In the genomic region with DNA sequence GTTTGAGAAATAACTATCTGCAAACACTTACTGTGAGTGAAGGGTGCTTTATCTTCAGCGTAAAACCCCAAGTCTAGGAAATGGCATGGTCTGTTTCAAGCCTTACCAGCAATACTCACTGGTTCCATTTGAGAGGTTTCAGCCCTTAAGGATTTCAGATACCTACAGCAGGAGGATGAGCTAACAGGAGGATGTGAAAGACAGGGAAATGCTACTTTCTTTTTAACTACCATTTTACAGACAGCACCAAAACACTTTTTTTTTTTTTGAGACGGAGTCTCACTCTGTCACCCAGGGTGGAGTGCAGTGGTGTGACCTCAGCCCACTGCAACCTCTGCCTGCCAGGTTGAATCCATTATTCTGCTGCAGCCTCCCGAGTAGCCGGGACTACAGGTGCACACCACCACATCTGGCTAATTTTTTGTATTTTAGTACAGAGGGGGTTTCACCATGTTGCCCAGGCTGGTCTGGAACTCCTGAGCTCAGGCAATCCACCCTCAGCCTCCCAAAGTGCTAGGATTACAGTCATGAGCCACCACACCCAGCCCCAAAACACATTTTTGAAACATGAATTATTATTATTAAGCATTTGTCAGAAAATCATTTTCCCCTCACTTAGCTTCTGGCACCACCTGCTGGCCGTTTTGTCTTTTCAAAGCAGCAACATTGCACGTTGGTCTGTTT, we compare ENCODE assay signal across 8 cellular contexts. TPM values are rescaled to one million over a fixed set of nuclear protein-coding genes. Genes with fewer than 3 reads are reported as not detected.
DNase-seq lines count a peak whose midpoint lies in the region; ATAC-seq, FAIRE-seq and TF ChIP-seq lines count a peak whose summit lies in the region.

No MANE protein-coding gene starts in this region.

- peak overlapping the region; percentile 58 for H3K27ac Mint-ChIP-seq in type B pancreatic cell

- H3K4me1 ChIP-seq in BLaER1 = peaks cover 69% of the 10 kb centered on the region
- peaks cover 18% of the 10 kb centered on the region for H3K4me1 ChIP-seq in HAP-1
- peaks cover 17% of the 10 kb centered on the region for H3K4me1 ChIP-seq in PC-9 (replicated peaks; ENCODE audit: insufficient read depth)
- peaks cover 3 to 11% (median 6%) of the 10 kb centered on the region in 3 donors for H3K4me1 ChIP-seq in pancreas

- peaks cover 14% of the 10 kb centered on the region for H3F3A ChIP-seq in PC-9 (ENCODE audit: insufficient read depth, low read depth)

- H3K4me3 ChIP-seq in BLaER1 = peak overlapping the region; percentile 47
- no peak overlapping the region for H3K4me3 ChIP-seq in HAP-1
- H3K4me3 ChIP-seq in PC-9 = no peak overlapping the region
- H3K4me3 ChIP-seq in pancreas = no peak overlapping the region

- intact Hi-C loops in PC-9 (cut with micrococcal nuclease; ENCODE audit: unreplicated experiment) = loop anchor here (1.0 to 10.0 kb wide), 3 partner anchors 194 to 463 kb away; partner anchors contain the start of gene CCDC62
- intact Hi-C loops in pancreas (cut with DNase I) = loop anchor here in 2 of 3 donors (5.0 to 10.0 kb wide), 5 partner anchors 195 to 373 kb away; partner anchors contain the start of genes ARL6IP4 (in 1 of the 2) and OGFOD2 (in 1 of the 2)

- peaks cover 14% of the 10 kb centered on the region for H3K36me3 Mint-ChIP-seq in type B pancreatic cell

- no peaks in the 10 kb centered on the region for H3K9me2 ChIP-seq in PC-9 (ENCODE audit: insufficient read depth)

- in situ Hi-C loops in HAP-1 (cut with MboI; ENCODE audit: low sequenced_read_pairs) = no loop called here

- peak overlapping the region; percentile 34 for H3K9ac ChIP-seq in BLaER1

- peak in 2 of 4 donors; percentile 22 to 25 for ATAC-seq in pancreas
- ATAC-seq in HG03025 (IDR thresholded peaks at IDR 0.05; ENCODE audit: low FRiP score, unreplicated experiment) = no peak

- H4K20me1 ChIP-seq in BLaER1 = peaks cover 87% of the 10 kb centered on the region
- H4K20me1 ChIP-seq in PC-9 (ENCODE audit: insufficient read depth) = no peaks in the 10 kb centered on the region; the same call in 1 of the 2 replicates

- WGBS in pancreas, 2 donors = 54 to 60% methylated on average over 6 of the region's 6 CpGs

- H3K9me3 ChIP-seq in BLaER1 (no peaks in the 10 kb centered on the region), HAP-1 (peaks cover 2% of the 10 kb centered on the region; the same call in 1 of the 2 replicates), PC-9 (ENCODE audit: insufficient read depth, low read depth) (no peaks in the 10 kb centered on the region), pancreas (no peaks in the 10 kb centered on the region)

- H3K27me3 ChIP-seq in BLaER1 (no peaks in the 10 kb centered on the region), HAP-1 (ENCODE audit: low read depth) (no peaks in the 10 kb centered on the region), PC-9 (ENCODE audit: insufficient read depth, low read depth) (no peaks in the 10 kb centered on the region), pancreas (no peaks in the 10 kb centered on the region)

- peak; percentile 30 to 68 for DNase-seq in HAP-1 (ENCODE audit: low spot score in 2 of 2)
- DNase-seq in PC-9 = peak; percentile 48 to 59
- DNase-seq in activated T-helper 1 cell treated with Interleukin-2 at 50 U/mL for 16 hours (ENCODE audit: low read depth) = peak; percentile 42
- peak; percentile 56 for DNase-seq in fibroblast of the conjunctiva (ENCODE audit: low read depth)
- DNase-seq in pancreas = peak in 5 of 6 donors; percentile 35 to 79 (median 57)
- no peak for DNase-seq in type B pancreatic cell (ENCODE audit: extremely low spot score, unreplicated experiment)

- peaks cover 27% of the 10 kb centered on the region for H3K4me1 Mint-ChIP-seq in type B pancreatic cell (ENCODE audit: unreplicated experiment)

- CTCF ChIA-PET in PC-9 (lab: Charles Lee) = interaction anchor here (0.6 to 1.7 kb wide), 15 partner anchors 13 to 600 kb away, joined by 3 to 15 read pairs (median 4); partner anchors contain the start of gene OGFOD2

- no TSS peak for BruUV-seq in PC-9 (replicated peaks; lab: Mats Ljungman, UMichigan)

- H3K4me2 ChIP-seq in BLaER1 (peak overlapping the region; percentile 87), PC-9 (no peak overlapping the region; the same call in 1 of the 2 replicates)

- H3K79me2 ChIP-seq in PC-9 (ENCODE audit: low read depth) = peaks cover 38% of the 10 kb centered on the region

- H3K27ac ChIP-seq in BLaER1 (peak overlapping the region; percentile 66), PC-9 (no peak overlapping the region), pancreas (no peak overlapping the region)

- no peak for FAIRE-seq in pancreas (lab: Jason Lieb, UNC)

- POLR2A ChIA-PET in PC-9 (lab: Charles Lee; ENCODE audit: unreplicated experiment) = interaction anchor here (0.6 to 1.0 kb wide), 2 partner anchors 13 to 268 kb away, joined by 4 to 6 read pairs; no protein-coding TSS in a partner anchor

- H3K9me3 Mint-ChIP-seq in type B pancreatic cell = no peaks in the 10 kb centered on the region

- H2AFZ ChIP-seq in PC-9 = no peak overlapping the region

- H3K27me3 Mint-ChIP-seq in type B pancreatic cell = no peaks in the 10 kb centered on the region

- peak overlapping the region; percentile 26 for H3K4me3 Mint-ChIP-seq in type B pancreatic cell

- peak; percentile 88 for TF ChIP-seq CTCF in PC-9 (conservative IDR thresholded peaks at IDR 0.05)
- peak; percentile 36 to 64 (median 52) for TF ChIP-seq CTCF in pancreas (IDR thresholded peaks at IDR 0.05)
- TF ChIP-seq CTCF in type B pancreatic cell (conservative IDR thresholded peaks at IDR 0.05) = peak; percentile 83

- H3K36me3 ChIP-seq in BLaER1 = peaks cover 31% of the 10 kb centered on the region
- H3K36me3 ChIP-seq in HAP-1 (replicated peaks) = peaks cover 16% of the 10 kb centered on the region
- H3K36me3 ChIP-seq in PC-9 (ENCODE audit: low read depth) = no peaks in the 10 kb centered on the region
- H3K36me3 ChIP-seq in pancreas = no peaks in the 10 kb centered on the region

RNA-seq across cellular contexts. Expression of gene MTRFR, which starts 4.6 kb away (rescaled TPM):
- 18.6 and 19.4 TPM in 2 replicates for total RNA-seq in PC-9 (2021)
- 1 to 10 TPM; 2.9 to 7.5 (median 4.1) TPM for total RNA-seq in pancreas
- 1 to 10 TPM; 6.9 to 8.4 TPM for polyA plus RNA-seq in pancreas
- 13.9 and 17.2 TPM in 2 replicates for total RNA-seq in type B pancreatic cell (ENCODE audit: low replicate concordance)

RNA-seq across cellular contexts. Expression of gene MPHOSPH9, which starts 4.8 kb away (rescaled TPM):
- total RNA-seq in PC-9 (2021) (46.9 and 58.5 TPM in 2 replicates), pancreas (10 to 100 TPM in 3 of 6 donors, 1 to 10 TPM in 3; 4.8 to 13.4 (median 9.5) TPM), type B pancreatic cell (ENCODE audit: low replicate concordance) (15.1 and 52.3 TPM in 2 replicates)
- 1 to 10 TPM; 3.3 to 5.7 TPM for polyA plus RNA-seq in pancreas

RNA-seq across cellular contexts. Expression of gene CDK2AP1, which starts 33.9 kb away (rescaled TPM):
- 59.8 and 61.7 TPM in 2 replicates for total RNA-seq in PC-9 (2021)
- total RNA-seq in pancreas = 10 to 100 TPM; 17.3 to 50.0 (median 23.9) TPM
- polyA plus RNA-seq in pancreas = 10 to 100 TPM; 65.0 to 84.0 TPM
- 70.7 and 128 TPM in 2 replicates for total RNA-seq in type B pancreatic cell (ENCODE audit: low replicate concordance)
